ENCODE assay signal across 25 cellular contexts in the genomic region with DNA sequence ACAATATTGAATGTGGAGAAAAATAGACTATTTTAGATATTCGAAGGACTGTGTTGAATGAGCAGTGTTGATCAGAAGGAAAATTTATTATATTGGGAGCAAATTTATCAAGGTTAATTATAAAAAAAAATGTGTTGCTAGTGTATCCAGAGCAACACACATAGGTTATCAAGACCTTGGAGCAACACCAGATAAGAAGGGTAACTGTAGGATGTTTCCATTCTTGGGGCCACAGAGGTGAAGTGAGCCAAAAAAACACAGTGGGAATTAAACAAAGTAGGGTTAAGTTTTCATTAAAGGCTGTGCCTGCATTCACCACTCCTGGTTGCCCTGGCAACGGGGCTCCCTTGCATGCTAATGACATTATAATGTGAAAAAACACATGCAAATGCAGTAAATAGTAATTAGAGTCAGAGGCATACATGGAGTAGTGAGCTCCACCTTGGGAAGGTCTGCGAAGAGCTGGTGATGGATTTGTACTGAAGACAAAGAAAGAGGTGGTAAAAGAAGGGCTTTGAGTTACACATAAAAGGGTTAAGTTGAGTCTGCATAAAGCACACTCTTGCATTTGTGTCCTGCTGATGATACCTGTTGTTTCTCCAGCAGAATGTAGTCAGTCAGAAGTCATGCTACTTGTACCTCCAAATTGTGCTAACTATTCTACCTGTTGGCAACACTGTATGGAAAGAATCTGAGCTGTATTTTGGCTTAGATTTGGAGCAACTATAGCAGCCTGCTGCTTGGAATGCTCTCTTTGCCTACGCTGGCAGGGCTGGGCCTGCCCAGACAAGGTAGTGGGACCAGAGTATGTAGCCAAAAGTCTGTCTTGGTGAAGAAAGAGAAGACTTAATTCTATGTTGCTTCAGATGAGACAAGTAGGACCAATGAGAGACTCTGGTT.
DNase-seq lines count a peak whose midpoint lies in the region; TF ChIP-seq lines count a peak whose summit lies in the region.
"Had no signal": no experiment of that assay in that cellular context is flagged by ENCODE, and none has a peak within 500 bp of the region (broad histone marks: within the 10 kb centered on the region; RNA-seq: fewer than 3 reads in every experiment).

No MANE protein-coding gene starts in this region.

- H3K4me3 ChIP-seq in HUES48 (ENCODE audit: low read depth, low read length), result peak overlapping the region; percentile 18; the same call in 1 of the 2 replicates
- H3K4me3 ChIP-seq: ascending aorta, colonic mucosa, gastrocnemius medialis, GM23248, SK-N-MC, tibial nerve had no signal

- no peak for TF ChIP-seq CTCF in nephron progenitor cell (IDR thresholded peaks at IDR 0.05)

- H3K36me3 ChIP-seq in HUES48 (ENCODE audit: control insufficient read depth, insufficient read depth, low read length), result no peaks in the 10 kb centered on the region
- H3K36me3 ChIP-seq: ascending aorta, BE2C, colonic mucosa, gastrocnemius medialis, tibial nerve had no signal

- no peaks in the 10 kb centered on the region for H3K27me3 ChIP-seq in HUES48 (ENCODE audit: control insufficient read depth, insufficient read depth, low read length)
- H3K27me3 ChIP-seq: ascending aorta, BE2C, colonic mucosa, gastrocnemius medialis, tibial nerve had no signal

- no peaks in the 10 kb centered on the region for H3K27me3 Mint-ChIP-seq in nephron progenitor cell (ENCODE audit: low read depth, poor library complexity)
- H3K27me3 Mint-ChIP-seq: activated CD4-positive, alpha-beta T cell treated with anti-CD3 and anti-CD28 coated beads, Interleukin-2, amount 10 ng/mL, durations not matched to agents 24 days and 14 days; naive thymus-derived CD4-positive, alpha-beta T cell; stimulated activated naive B cell treated with anti-CD40 and anti-IgM and Interleukin-4, amounts not matched to agents 10 μg/mL and 1 μg/mL and 100 μg/mL, for 72 hours had no signal

- peaks cover 6% of the 10 kb centered on the region for H3K36me3 Mint-ChIP-seq in nephron progenitor cell (ENCODE audit: low read depth)

- peak overlapping the region; percentile 73 for H3K27ac Mint-ChIP-seq in nephron progenitor cell
- H3K27ac Mint-ChIP-seq: activated CD4-positive, alpha-beta T cell treated with anti-CD3 and anti-CD28 coated beads, Interleukin-2, amount 10 ng/mL, durations not matched to agents 24 days and 14 days; stimulated activated naive B cell treated with anti-CD40 and anti-IgM and Interleukin-4, amounts not matched to agents 10 μg/mL and 1 μg/mL and 100 μg/mL, for 72 hours had no signal

- peak overlapping the region; percentile 74 for H3K27ac ChIP-seq in HUES48 (ENCODE audit: low read depth, low read length)
- H3K27ac ChIP-seq: ascending aorta, colonic mucosa, gastrocnemius medialis, GM23248, SK-N-MC, tibial nerve had no signal

- H3K4me3 Mint-ChIP-seq in nephron progenitor cell, result no peak overlapping the region
- H3K4me3 Mint-ChIP-seq: activated CD4-positive, alpha-beta T cell treated with anti-CD3 and anti-CD28 coated beads, Interleukin-2, amount 10 ng/mL, durations not matched to agents 24 days and 14 days; naive thymus-derived CD4-positive, alpha-beta T cell; stimulated activated naive B cell treated with anti-CD40 and anti-IgM and Interleukin-4, amounts not matched to agents 10 μg/mL and 1 μg/mL and 100 μg/mL, for 72 hours had no signal

- H3K4me1 Mint-ChIP-seq in nephron progenitor cell, result peaks cover 7% of the 10 kb centered on the region
- H3K4me1 Mint-ChIP-seq: activated CD4-positive, alpha-beta T cell treated with anti-CD3 and anti-CD28 coated beads, Interleukin-2, amount 10 ng/mL, durations not matched to agents 24 days and 14 days had no signal

- DNase-seq in NCI-H1417 (lab: John Stamatoyannopoulos, UW) (peak in 2 of 3 experiments; percentile 0 to 9), NCI-H1417 treated with DMSO at 0.1 percent for 48 hours (lab: John Stamatoyannopoulos, UW) (no peak), cerebellar cortex (ENCODE audit: low spot score) (peak; percentile 26), nephron progenitor cell (no peak), NCI-H510A (lab: John Stamatoyannopoulos, UW) (no peak), SW480 (ENCODE audit: low spot score) (no peak), HCEC 1CT (no peak)
- DNase-seq: 8988T; activated CD4-positive, alpha-beta T cell treated with anti-CD3 and anti-CD28 coated beads, Interleukin-2, amount 10 ng/mL, durations not matched to agents 24 days and 14 days; activated CD8-positive, alpha-beta memory T cell treated with anti-CD3 and anti-CD28 coated beads, Interleukin-2, amount 50 U/mL, for 48 hours; activated naive CD4-positive, alpha-beta T cell treated with Interleukin-2 at 50 U/mL for 16 hours; BE2C; colonic mucosa; gastrocnemius medialis; GM23248; Karpas-422; naive thymus-derived CD4-positive, alpha-beta T cell; NCI-H146; OCI-M1; stimulated activated CD4-positive, alpha-beta T cell treated with anti-CD3 and anti-CD28 coated beads, Interleukin-12 subunit alpha, Interleukin-12 subunit beta, amount 100 ng/mL, for 4 hours; stimulated activated naive B cell treated with anti-CD40 and anti-IgM and Interleukin-4, amounts not matched to agents 10 μg/mL and 1 μg/mL and 100 μg/mL, for 72 hours had no signal

- H3K9ac ChIP-seq in HUES48 (ENCODE audit: low read depth, low read length), result no peak overlapping the region
- H3K9ac ChIP-seq: GM23248 had no signal

- peaks cover 16% of the 10 kb centered on the region for H3K4me1 ChIP-seq in HUES48 (ENCODE audit: control insufficient read depth, insufficient read depth, low read length)
- H3K4me1 ChIP-seq: ascending aorta, BE2C, colonic mucosa, gastrocnemius medialis, tibial nerve had no signal

- peaks cover 7% of the 10 kb centered on the region for H3K9me3 Mint-ChIP-seq in nephron progenitor cell
- H3K9me3 Mint-ChIP-seq: activated CD4-positive, alpha-beta T cell treated with anti-CD3 and anti-CD28 coated beads, Interleukin-2, amount 10 ng/mL, durations not matched to agents 24 days and 14 days had no signal

- H3K9me3 ChIP-seq in HUES48 (ENCODE audit: control insufficient read depth, insufficient read depth, low read length), result no peaks in the 10 kb centered on the region
- H3K9me3 ChIP-seq: ascending aorta, BE2C, colonic mucosa, gastrocnemius medialis, tibial nerve had no signal

Comparison
In these comparisons a context has a peak if more than half of its experiments do, and no peak if none do; other contexts are left out.
1. DNase-seq: peak in NCI-H1417 (2 of 3) and cerebellar cortex (single experiment); none in NCI-H1417 treated with DMSO at 0.1 percent for 48 hours (single experiment), nephron progenitor cell (single experiment), NCI-H510A (single experiment), SW480 (single experiment) and HCEC 1CT (single experiment).